19 cellular contexts compared by ENCODE assay signal in genomic region chr2:187988348-187988747, GRCh38.
DNase-seq lines count a peak whose midpoint lies in the region; ATAC-seq, FAIRE-seq and TF ChIP-seq lines count a peak whose summit lies in the region.
"Had no signal": no experiment of that assay in that cellular context is flagged by ENCODE, and none has a peak within 500 bp of the region (broad histone marks: within the 10 kb centered on the region; RNA-seq: fewer than 3 reads in every experiment).

No MANE protein-coding gene starts in this region.

- H4K8ac ChIP-seq in H1 (ENCODE audit: extremely low read depth, insufficient read depth, low read length): no peak overlapping the region

- no peak overlapping the region for H3K23ac ChIP-seq in H1 (ENCODE audit: insufficient read length)

- no peak overlapping the region for H3K14ac ChIP-seq in H1 (ENCODE audit: insufficient read length)

- no peak overlapping the region for H3K27ac ChIP-seq in H1 (ENCODE audit: low read depth, low read length)
- H3K27ac ChIP-seq: HL-60, pancreas, sigmoid colon had no signal

- POLR2A ChIA-PET in H1 (lab: Charles Lee; ENCODE audit: partially characterized antibody): interaction anchor here (1.1 kb wide), 1 partner anchor 40 kb away, joined by 3 read pairs; no protein-coding TSS in a partner anchor

- TF ChIP-seq RAD21 in H1 (IDR thresholded peaks at IDR 0.05 in 1 of 2, conservative IDR thresholded peaks at IDR 0.05 in 1 of 2; ENCODE audit: low read depth in 2 of 2, low read length in 2 of 2): no peak

- no peak overlapping the region for H3K4ac ChIP-seq in H1 (replicated peaks; ENCODE audit: insufficient read length, low read depth, low read length)

- H3K36me3 ChIP-seq in H1 (ENCODE audit: control insufficient read depth in 2 of 4, insufficient read depth in 4 of 4, low read length in 3 of 4): no peaks in the 10 kb centered on the region
- H3K36me3 ChIP-seq: pancreas, sigmoid colon had no signal

- no peak overlapping the region; a peak in 1 of 4 replicates for H3K4me2 ChIP-seq in H1 (ENCODE audit: insufficient read depth in 1 of 2, low read depth in 2 of 2, low read length in 2 of 2)

- H3K4me3 ChIP-seq in H1 (ENCODE audit: extremely low read depth in 1 of 4, insufficient read depth in 2 of 4, low read depth in 3 of 4, low read length in 4 of 4): no peak overlapping the region
- H3K4me3 ChIP-seq: sigmoid colon had no signal

- H2BK5ac ChIP-seq in H1 (ENCODE audit: low read depth, low read length): no peak overlapping the region

- H3K79me2 ChIP-seq in H1 (ENCODE audit: control insufficient read depth in 1 of 2, insufficient read depth in 2 of 2, low read length in 2 of 2): no peaks in the 10 kb centered on the region

- H3K9me3 ChIP-seq in H1 (ENCODE audit: insufficient read depth in 2 of 2, low read depth in 1 of 2, low read length in 1 of 2): no peaks in the 10 kb centered on the region
- H3K9me3 ChIP-seq: pancreas, sigmoid colon had no signal

- TF ChIP-seq POLR2A in H1 (IDR thresholded peaks at IDR 0.05; ENCODE audit: control extremely low read depth in 1 of 2, low read depth in 2 of 2, low read length in 2 of 2): no peak

- H3K18ac ChIP-seq in H1 (ENCODE audit: extremely low read depth, low read length): no peak overlapping the region

- no peak overlapping the region for H2BK12ac ChIP-seq in H1 (ENCODE audit: low read depth, low read length)

- DNase-seq in ELF-1 (ENCODE audit: low read depth, low spot score) (peak; percentile 32), H1 (ENCODE audit: low read depth in 1 of 2, low spot score in 2 of 2) (no peak), RPMI8226 (no peak), medulla oblongata (ENCODE audit: extremely low spot score) (no peak)
- DNase-seq: activated CD8-positive, alpha-beta memory T cell treated with anti-CD3 and anti-CD28 coated beads, Interleukin-2, amount 10 ng/mL, durations not matched to agents 7 days and 5 days; amniotic stem cell; DMS79 treated with DMSO at 0.1 percent for 48 hours; mammary epithelial cell; NCI-H1694 treated with DMSO at 0.1 percent for 48 hours; NCI-H345; pancreas; sigmoid colon; stimulated activated naive CD4-positive, alpha-beta T cell treated with Interleukin-2 at 50 U/mL for 16 hours; trophoblast cell had no signal

- no peaks in the 10 kb centered on the region for H3K79me1 ChIP-seq in H1 (ENCODE audit: low read depth, low read length)

- ATAC-seq in GM18867 (IDR thresholded peaks at IDR 0.05; ENCODE audit: unreplicated experiment) (peak; percentile 36), HG03066 (IDR thresholded peaks at IDR 0.05; ENCODE audit: low read depth, unreplicated experiment) (peak; percentile 40), HG02571 (IDR thresholded peaks at IDR 0.05; ENCODE audit: unreplicated experiment) (no peak), HG02938 (IDR thresholded peaks at IDR 0.05; ENCODE audit: unreplicated experiment) (no peak)
- ATAC-seq: activated CD8-positive, alpha-beta memory T cell treated with anti-CD3 and anti-CD28 coated beads, Interleukin-2, amount 10 ng/mL, durations not matched to agents 7 days and 5 days; pancreas had no signal

- TF ChIP-seq EP300 in H1 (IDR thresholded peaks at IDR 0.05; ENCODE audit: borderline replicate concordance in 1 of 2, low read depth in 2 of 2, low read length in 2 of 2): no peak

- no peaks in the 10 kb centered on the region for H3K23me2 ChIP-seq in H1 (ENCODE audit: low read depth, low read length)

- H2BK20ac ChIP-seq in H1 (ENCODE audit: low read length): no peak overlapping the region

- H2BK15ac ChIP-seq in H1 (ENCODE audit: low read length): no peak overlapping the region

- no peaks in the 10 kb centered on the region for H4K20me1 ChIP-seq in H1 (replicated peaks in 1 of 2; ENCODE audit: control insufficient read depth in 1 of 2, insufficient read depth in 2 of 2, low read length in 2 of 2)

- CTCF ChIA-PET in H1 (lab: Charles Lee; ENCODE audit: partially characterized antibody): interaction anchor here (0.9 kb wide), 1 partner anchor 330 kb away, joined by 4 read pairs; no protein-coding TSS in a partner anchor

- H3K27me3 ChIP-seq in H1 (replicated peaks in 1 of 4; ENCODE audit: control insufficient read depth in 3 of 4, extremely low read depth in 1 of 4, insufficient read depth in 3 of 4, low read length in 3 of 4): no peaks in the 10 kb centered on the region
- H3K27me3 ChIP-seq: pancreas, sigmoid colon had no signal

- FAIRE-seq in H1 (lab: Jason Lieb, UNC): no peak

- no peak overlapping the region for H2AFZ ChIP-seq in H1 (ENCODE audit: low read length)

- no peak overlapping the region for H2BK120ac ChIP-seq in H1 (replicated peaks; ENCODE audit: low read depth, low read length)

- H4K5ac ChIP-seq in H1 (ENCODE audit: insufficient read length, low read depth, low read length): no peak overlapping the region

- no peak overlapping the region for H4K91ac ChIP-seq in H1 (replicated peaks; ENCODE audit: insufficient read length, low read length)

- no peak for TF ChIP-seq CTCF in H1 (IDR thresholded peaks at IDR 0.05; ENCODE audit: control extremely low read depth in 1 of 3, insufficient read depth in 1 of 3, low read depth in 1 of 3, low read length in 3 of 3)

- no peak overlapping the region for H3K9ac ChIP-seq in H1 (replicated peaks in 1 of 4; ENCODE audit: extremely low read depth in 1 of 4, low read depth in 3 of 4, low read length in 3 of 4)

- no peak overlapping the region for H3K56ac ChIP-seq in H1 (replicated peaks; ENCODE audit: insufficient read length, low read depth, low read length)

- WGBS in H1 (ENCODE audit: extremely low coverage in 1 of 2, insufficient coverage in 1 of 2, insufficient read length in 1 of 2, insufficient replicate concordance in 2 of 2, low coverage in 1 of 2, low lambda C conversion rate in 2 of 2, missing lambda C conversion rate in 1 of 2), 2 experiments: 75% methylated on average over 6 of the region's 6 CpGs; no CpG with 5 or more reads in 1 of the 2 experiments

- H3K4me1 ChIP-seq in H1 (replicated peaks in 1 of 4; ENCODE audit: control insufficient read depth in 3 of 4, insufficient read depth in 4 of 4, low read length in 3 of 4): peaks cover 0 to 13% (median 7%) of the 10 kb centered on the region in 4 experiments; a peak in 5 of 7 replicates

- H2AK5ac ChIP-seq in H1 (ENCODE audit: low read depth, low read length): no peak overlapping the region

TF ChIP-seq in H1, 55 proteins besides CTCF, POLR2A, EP300 and RAD21:
- TF ChIP-seq MAX (IDR thresholded peaks at IDR 0.05) (peak; percentile 70), CREB1 (IDR thresholded peaks at IDR 0.05) (no peak), TAF1 (IDR thresholded peaks at IDR 0.05; ENCODE audit: low read depth, low read length) (no peak), YY1 (IDR thresholded peaks at IDR 0.05; ENCODE audit: low read depth, low read length) (peak; percentile 78)
TF ChIP-seq in H1: peak in this region for 2.

Comparison
In these comparisons a context has a peak if more than half of its experiments do, and no peak if none do; other contexts are left out.
1. ATAC-seq: peak in GM18867 (single experiment) and HG03066 (single experiment); none in HG02571 (single experiment) and HG02938 (single experiment).